1 cellular context compared by ENCODE assay signal in genomic region chr19:8085606-8086464, GRCh38.
TF ChIP-seq lines count a peak whose summit lies in the region.

No MANE protein-coding gene starts in this region.

TF ChIP-seq in K562, 482 proteins besides CTCF, POLR2A, EP300 and RAD21 (continues in another document):
- TF ChIP-seq MAZ (CRISPR knock-in tag; conservative IDR thresholded peaks at IDR 0.05 in 1 of 2, IDR thresholded peaks at IDR 0.05 in 1 of 2) (peak; percentile 50 to 79; a peak in 3 of 4 replicates), ZNF639 (CRISPR knock-in tag; conservative IDR thresholded peaks at IDR 0.05 in 1 of 2, IDR thresholded peaks at IDR 0.05 in 1 of 2) (0 out of 4 replicates have a peak, but pooled peaks of 1 of the 2 experiments have one; percentile 18), SOX6 (IDR thresholded peaks at IDR 0.05) (peak; percentile 83), HMGN3 (IDR thresholded peaks at IDR 0.05; ENCODE audit: borderline replicate concordance, extremely low read depth, insufficient read length, low read depth, low read length) (peak; percentile 81), L3MBTL2 (IDR thresholded peaks at IDR 0.05) (peak; percentile 19; the same call in 1 of the 2 replicates), ZBTB5 (IDR thresholded peaks at IDR 0.05) (no peak), CEBPG (CRISPR knock-in tag; IDR thresholded peaks at IDR 0.05) (peak; percentile 40; the same call in 1 of the 2 replicates), CEBPG (tag; conservative IDR thresholded peaks at IDR 0.05 in 1 of 2, IDR thresholded peaks at IDR 0.05 in 1 of 2) (no peak), ETS1 (conservative IDR thresholded peaks at IDR 0.05; ENCODE audit: control insufficient read depth, low read depth, low read length) (peak; percentile 78), ATF6 (CRISPR knock-in tag; IDR thresholded peaks at IDR 0.05) (no peak), ZNF589 (CRISPR knock-in tag; IDR thresholded peaks at IDR 0.05; ENCODE audit: low read depth) (no peak), STAG1 (CRISPR knock-in tag; IDR thresholded peaks at IDR 0.05; ENCODE audit: borderline replicate concordance) (no peak), NR2C1 (IDR thresholded peaks at IDR 0.05) (peak; percentile 75), NR2C1 (tag; IDR thresholded peaks at IDR 0.05) (peak; percentile 87), ZC3H4 (CRISPR knock-in tag; IDR thresholded peaks at IDR 0.05; ENCODE audit: borderline replicate concordance) (0 out of 2 replicates have a peak, but pooled peaks have one; percentile 9), MXI1 (IDR thresholded peaks at IDR 0.05; ENCODE audit: low read depth, low read length) (0 out of 2 replicates have a peak, but pooled peaks have one; percentile 54), MNT (conservative IDR thresholded peaks at IDR 0.05) (peak; percentile 68 to 88; a peak in 3 of 4 replicates), ZNF431 (CRISPR knock-in tag; IDR thresholded peaks at IDR 0.05) (no peak), ZNF23 (CRISPR knock-in tag; IDR thresholded peaks at IDR 0.05) (no peak), GATAD2B (IDR thresholded peaks at IDR 0.05; ENCODE audit: borderline replicate concordance) (no peak), NFIC (IDR thresholded peaks at IDR 0.05) (peak; percentile 35; the same call in 1 of the 2 replicates), E2F6 (IDR thresholded peaks at IDR 0.05; ENCODE audit: borderline replicate concordance in 1 of 2, extremely low read depth in 1 of 2, insufficient read depth in 1 of 2, insufficient read length in 1 of 2, low read depth in 1 of 2, low read length in 1 of 2, poor library complexity in 1 of 2, severe bottlenecking in 1 of 2) (peak; percentile 26 to 41), CBX3 (IDR thresholded peaks at IDR 0.05; ENCODE audit: borderline replicate concordance in 1 of 2, low read length in 2 of 2) (peak in 1 of 2 experiments; percentile 32; a peak in 1 of 3 replicates), FOXK2 (conservative IDR thresholded peaks at IDR 0.05 in 1 of 2, IDR thresholded peaks at IDR 0.05 in 1 of 2; ENCODE audit: low read depth in 2 of 2) (peak; percentile 85 to 89), TEAD1 (CRISPR knock-in tag; IDR thresholded peaks at IDR 0.05) (0 out of 4 replicates have a peak, but pooled peaks of 1 of the 2 experiments have one; percentile 36), SMARCE1 (IDR thresholded peaks at IDR 0.05) (no peak), GABPB1 (CRISPR knock-in tag; IDR thresholded peaks at IDR 0.05) (peak; percentile 87), TAF1 (IDR thresholded peaks at IDR 0.05; ENCODE audit: control insufficient read depth, extremely low read depth, insufficient read depth, low read length, severe bottlenecking) (no peak), ZNF124 (CRISPR knock-in tag; IDR thresholded peaks at IDR 0.05) (no peak), ETV1 (tag; conservative IDR thresholded peaks at IDR 0.05; ENCODE audit: low read depth) (peak; percentile 90), KHSRP (IDR thresholded peaks at IDR 0.05) (no peak), ATF3 (IDR thresholded peaks at IDR 0.05) (peak; percentile 15; the same call in 1 of the 2 replicates), ATF3 (CRISPR knock-in tag; conservative IDR thresholded peaks at IDR 0.05) (no peak), DPF2 (IDR thresholded peaks at IDR 0.05) (peak; percentile 49; the same call in 1 of the 2 replicates), ETV5 (CRISPR knock-in tag; IDR thresholded peaks at IDR 0.05; ENCODE audit: low read depth) (peak; percentile 93), EP400 (IDR thresholded peaks at IDR 0.05) (peak; percentile 78), ARID1B (IDR thresholded peaks at IDR 0.05) (peak; percentile 54), ZNF655 (CRISPR knock-in tag; IDR thresholded peaks at IDR 0.05) (no peak), JUND (IDR thresholded peaks at IDR 0.05; ENCODE audit: borderline replicate concordance, low read depth, low read length) (peak; percentile 56; the same call in 1 of the 2 replicates), JUND (tag; IDR thresholded peaks at IDR 0.05; ENCODE audit: borderline replicate concordance, low read depth, low read length) (peak; percentile 43; the same call in 1 of the 3 replicates), NCOA1 (IDR thresholded peaks at IDR 0.05; ENCODE audit: low read depth) (no peak), ZNF445 (CRISPR knock-in tag; IDR thresholded peaks at IDR 0.05; ENCODE audit: low read depth) (no peak), CREB1 (IDR thresholded peaks at IDR 0.05) (peak; percentile 55; the same call in 1 of the 2 replicates), CREB1 (CRISPR knock-in tag; IDR thresholded peaks at IDR 0.05) (no peak; the same call in 1 of the 2 replicates), YY1 (IDR thresholded peaks at IDR 0.05; ENCODE audit: borderline replicate concordance in 1 of 3, control insufficient read depth in 1 of 3, extremely low read depth in 1 of 3, insufficient read depth in 3 of 3, insufficient read length in 1 of 3, insufficient replicate concordance in 2 of 3, low read depth in 1 of 3, low read length in 2 of 3) (peak in 1 of 3 experiments; percentile 54), ZNF740 (CRISPR knock-in tag; IDR thresholded peaks at IDR 0.05) (peak; percentile 91), ZNF740 (tag; IDR thresholded peaks at IDR 0.05) (peak in 1 of 2 experiments; percentile 80; a peak in 2 of 4 replicates), ZBTB9 (CRISPR knock-in tag; IDR thresholded peaks at IDR 0.05) (peak; percentile 93), THAP12 (CRISPR knock-in tag; IDR thresholded peaks at IDR 0.05) (no peak), MBD2 (IDR thresholded peaks at IDR 0.05; ENCODE audit: borderline replicate concordance, low read depth) (0 out of 2 replicates have a peak, but pooled peaks have one; percentile 39)
